23 cellular contexts compared by ENCODE assay signal in genomic region chr12:76420221-76420620, GRCh38.
"Had no signal": no experiment of that assay in that cellular context is flagged by ENCODE, and none has a peak within 500 bp of the region (broad histone marks: within the 10 kb centered on the region; RNA-seq: fewer than 3 reads in every experiment).

No MANE protein-coding gene starts in this region.

- H3K4me3 ChIP-seq: ascending aorta, breast epithelium, esophagus muscularis mucosa, gastroesophageal sphincter, heart right ventricle, mucosa of descending colon, neural progenitor cell, tibial artery had no signal

- H3K4me3 Mint-ChIP-seq: activated B cell treated with CpG ODN at 0.5 μM for 24 hours; activated CD4-positive, alpha-beta memory T cell treated with anti-CD3 and anti-CD28 coated beads for 36 hours; activated naive CD4-positive, alpha-beta T cell treated with anti-CD3 and anti-CD28 coated beads for 36 hours; immature natural killer cell; naive B cell; neural progenitor cell had no signal

- H3K27ac ChIP-seq: ascending aorta, breast epithelium, esophagus muscularis mucosa, gastroesophageal sphincter, heart right ventricle, neural progenitor cell, tibial artery had no signal

- H3K27me3 Mint-ChIP-seq: activated B cell treated with CpG ODN at 0.5 μM for 24 hours; activated CD4-positive, alpha-beta memory T cell treated with anti-CD3 and anti-CD28 coated beads for 36 hours; naive B cell; progenitor cell of endocrine pancreas had no signal

- H3K4me1 ChIP-seq: ascending aorta, breast epithelium, tibial artery had no signal

- DNase-seq: activated B cell treated with CpG ODN at 0.5 μM for 24 hours; activated CD4-positive, alpha-beta memory T cell treated with anti-CD3 and anti-CD28 coated beads for 36 hours; activated CD4-positive, alpha-beta T cell treated with anti-CD3 and anti-CD28 coated beads for 4 hours; activated naive CD4-positive, alpha-beta T cell treated with anti-CD3 and anti-CD28 coated beads for 36 hours; activated T-cell treated with anti-CD3 and anti-CD28 coated beads, Interleukin-2, amount 50 U/mL, for 1 hour; cortex of kidney; effector CD8-positive, alpha-beta T cell; heart right ventricle; immature natural killer cell; left ventricle myocardium superior; mesenchymal stem cell; mucosa of descending colon; naive B cell; stimulated activated CD4-positive, alpha-beta T cell treated with anti-CD3 and anti-CD28 coated beads, Interleukin-2, amount 100 ng/mL, for 24 hours; stimulated activated naive CD4-positive, alpha-beta T cell treated with Interleukin-2 at 50 U/mL for 16 hours; tibial artery had no signal

- H3K27ac Mint-ChIP-seq: activated B cell treated with CpG ODN at 0.5 μM for 24 hours; activated CD4-positive, alpha-beta memory T cell treated with anti-CD3 and anti-CD28 coated beads for 36 hours; activated naive CD4-positive, alpha-beta T cell treated with anti-CD3 and anti-CD28 coated beads for 36 hours; activated T-helper 2 cell treated with anti-CD3 and anti-CD28 coated beads, Interferon-gamma antibody, Interleukin-2, Interleukin-4, amounts not matched to agents 10 μg/mL and 5 μg/mL and 100 μg/mL, durations not matched to agents 14 hours and 24 hours and 36 hours; immature natural killer cell; neural progenitor cell; progenitor cell of endocrine pancreas had no signal

- H3K36me3 ChIP-seq: ascending aorta, breast epithelium, esophagus muscularis mucosa, gastroesophageal sphincter, heart right ventricle, neural progenitor cell, tibial artery had no signal

- ATAC-seq: gastroesophageal sphincter, heart right ventricle, left ventricle myocardium superior, mucosa of descending colon had no signal

- H3K27me3 ChIP-seq: ascending aorta, breast epithelium, esophagus muscularis mucosa, gastroesophageal sphincter, heart right ventricle, neural progenitor cell, tibial artery had no signal
